In the genomic region with DNA sequence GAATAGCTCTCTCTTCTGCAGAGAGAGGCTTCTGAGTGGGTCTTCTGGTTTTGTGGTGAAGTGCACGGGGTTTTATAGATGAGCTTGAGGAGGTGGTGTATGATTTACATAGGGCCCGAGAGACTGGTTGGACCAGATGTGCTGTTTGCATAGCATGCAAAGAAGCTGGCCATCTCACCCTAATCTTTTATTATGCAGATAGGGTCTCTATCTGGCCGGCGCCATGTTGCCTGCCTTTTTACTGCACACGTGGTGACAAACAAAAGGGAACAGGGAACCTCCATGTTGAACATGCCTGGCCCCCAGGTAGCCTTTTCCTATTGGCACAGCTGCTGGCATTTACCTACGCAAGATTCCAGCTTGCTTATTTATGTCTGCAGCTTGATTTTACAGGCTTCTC, we compare ENCODE assay signal across 18 cellular contexts.
"Had no signal": no experiment of that assay in that cellular context is flagged by ENCODE, and none has a peak within 500 bp of the region (broad histone marks: within the 10 kb centered on the region; RNA-seq: fewer than 3 reads in every experiment).

No MANE protein-coding gene starts in this region.

- H3K27me3 ChIP-seq: heart left ventricle, right lobe of liver, tibial artery had no signal

- DNase-seq: activated CD4-positive, alpha-beta memory T cell treated with anti-CD3 and anti-CD28 coated beads for 36 hours; activated CD4-positive, alpha-beta T cell treated with anti-CD3 and anti-CD28 coated beads for 48 hours; activated effector memory CD4-positive, alpha-beta T cell treated with anti-CD3 and anti-CD28 coated beads, Interleukin-2, amount 50 U/mL, for 16 hours; activated naive CD4-positive, alpha-beta T cell treated with anti-CD3 and anti-CD28 coated beads, Interleukin-2, amount 10 ng/mL, durations not matched to agents 7 days and 5 days; activated T-cell treated with anti-CD3 and anti-CD28 coated beads, Interleukin-2, amount 50 U/mL, for 48 hours; amygdala; kidney glomerular epithelial cell; right lobe of liver; stimulated activated CD4-positive, alpha-beta T cell treated with anti-CD3 and anti-CD28 coated beads, Interleukin-1b, Interleukin-23, amount 100 ng/mL, for 48 hours; stimulated activated naive CD8-positive, alpha-beta T cell treated with anti-CD3 and anti-CD28 coated beads, Interleukin-15, amount 100 ng/mL, for 72 hours; T-helper 17 cell; tibial artery had no signal

- FAIRE-seq: bronchial epithelial cell, endometrium had no signal

- H3K36me3 ChIP-seq: heart left ventricle, right lobe of liver, tibial artery had no signal

- H3K27ac ChIP-seq: coronary artery, heart left ventricle, right lobe of liver, skin epidermis, tibial artery had no signal

- ATAC-seq: heart left ventricle; natural killer cell treated with Interleukin-12 subunit alpha and Interleukin-12 subunit beta and Interleukin-15 and Interleukin-18, amount 100 ng/mL, for 72 hours; right lobe of liver; stimulated activated naive CD8-positive, alpha-beta T cell treated with anti-CD3 and anti-CD28 coated beads, Interleukin-15, amount 100 ng/mL, for 72 hours; T-helper 17 cell had no signal

- H3K4me1 ChIP-seq: heart left ventricle, right lobe of liver, tibial artery had no signal

- H3K9me3 ChIP-seq: heart left ventricle, right lobe of liver, tibial artery had no signal

- H3K4me3 ChIP-seq: coronary artery, heart left ventricle, right lobe of liver, skin epidermis, tibial artery had no signal
